In the genomic region with DNA sequence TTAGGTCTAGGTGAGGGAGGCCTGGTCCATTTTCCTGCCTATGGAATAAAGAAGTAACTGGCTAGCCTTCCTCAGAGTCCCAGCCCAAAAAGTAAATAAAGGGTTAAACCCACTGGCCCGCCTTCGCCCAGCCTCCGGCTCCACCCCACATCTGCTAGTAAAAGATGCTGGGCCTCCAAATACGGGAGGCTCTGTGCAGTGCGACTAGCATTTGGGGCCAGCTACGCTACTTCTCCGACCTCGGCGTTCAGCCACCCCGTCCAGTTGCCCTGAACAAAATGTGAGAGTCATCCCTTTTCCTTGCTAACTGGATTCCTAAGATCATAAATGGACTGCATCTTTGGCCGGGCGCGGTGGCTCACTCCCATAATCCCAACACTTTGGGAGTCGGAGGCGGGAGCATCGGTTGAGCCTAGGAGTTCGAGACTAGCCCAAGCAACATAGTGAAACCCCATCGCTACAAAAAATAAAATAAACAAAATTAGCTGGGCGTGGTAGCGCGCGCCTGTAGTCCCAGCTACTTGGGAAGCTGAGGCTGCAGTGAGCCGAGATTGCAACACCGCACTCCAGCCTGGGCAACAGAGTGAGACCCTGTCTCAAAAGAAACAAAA, we compare ENCODE assay signal across 9 cellular contexts. TPM values are rescaled to one million over a fixed set of nuclear protein-coding genes. Genes with fewer than 3 reads are reported as not detected.
DNase-seq lines count a peak whose midpoint lies in the region; TF ChIP-seq lines count a peak whose summit lies in the region.
"Had no signal": no experiment of that assay in that cellular context is flagged by ENCODE, and none has a peak within 500 bp of the region (broad histone marks: within the 10 kb centered on the region; RNA-seq: fewer than 3 reads in every experiment).

No MANE protein-coding gene starts in this region.

- DNase-seq in BE2C (peak; percentile 72), Karpas-422 (peak; percentile 90), T-helper 9 cell (peak; percentile 36), mammary epithelial cell (no peak), smooth muscle cell (lab: John Stamatoyannopoulos, UW; ENCODE audit: unreplicated experiment) (peak; percentile 27), NCI-H2029 treated with DMSO at 0.1 percent for 48 hours (lab: John Stamatoyannopoulos, UW) (no peak), cortex of kidney (lab: John Stamatoyannopoulos, UW) (no peak)

- intact Hi-C loops in mammary epithelial cell (cut with micrococcal nuclease): no loop called here

- H3K9ac ChIP-seq in Karpas-422 (ENCODE audit: low read length) (no peak overlapping the region), mammary epithelial cell (ENCODE audit: insufficient read depth, low read length) (no peak overlapping the region), smooth muscle cell (ENCODE audit: low read depth) (no peak overlapping the region)

- BruUV-seq in mammary epithelial cell (replicated peaks; lab: Mats Ljungman, UMichigan): TSS peak; percentile 29

- TF ChIP-seq CTCF in BE2C (IDR thresholded peaks at IDR 0.05; ENCODE audit: low read depth, low read length) (no peak), mammary epithelial cell (conservative IDR thresholded peaks at IDR 0.05 in 1 of 2, IDR thresholded peaks at IDR 0.05 in 1 of 2; ENCODE audit: extremely low read depth in 1 of 2, insufficient read depth in 1 of 2, low read depth in 1 of 2, low read length in 2 of 2) (no peak), smooth muscle cell (IDR thresholded peaks at IDR 0.05; ENCODE audit: borderline replicate concordance, insufficient read depth, poor library complexity, severe bottlenecking) (no peak)

- H3K79me2 ChIP-seq in Karpas-422 (ENCODE audit: low read length) (no peaks in the 10 kb centered on the region), mammary epithelial cell (ENCODE audit: insufficient read depth, low read length) (no peaks in the 10 kb centered on the region), smooth muscle cell (ENCODE audit: low read depth) (no peaks in the 10 kb centered on the region)

- H3K4me2 ChIP-seq in Karpas-422 (ENCODE audit: low read depth, low read length, poor library complexity, severe bottlenecking) (peak overlapping the region; percentile 68), mammary epithelial cell (ENCODE audit: insufficient read depth, low read depth, low read length) (peak overlapping the region; percentile 25), smooth muscle cell (peak overlapping the region; percentile 99)

- dilution Hi-C loops in mammary epithelial cell (cut with HindIII; ENCODE audit: low sequenced_read_pairs): no loop called here

- no peaks in the 10 kb centered on the region for H3F3A ChIP-seq in smooth muscle cell (ENCODE audit: low read depth)

- CTCF ChIA-PET in mammary epithelial cell (lab: Charles Lee; ENCODE audit: low non-redundant PET): no interaction called here

- H3K27ac ChIP-seq in Karpas-422 (ENCODE audit: low read length): no peak overlapping the region
- H3K27ac ChIP-seq in mammary epithelial cell (ENCODE audit: insufficient read depth, low read depth, low read length): no peak overlapping the region
- H3K27ac ChIP-seq in smooth muscle cell (ENCODE audit: low read depth): peak overlapping the region; percentile 78

- H3K36me3 ChIP-seq in BE2C (no peaks in the 10 kb centered on the region), Karpas-422 (ENCODE audit: insufficient read depth, low read length) (no peaks in the 10 kb centered on the region), mammary epithelial cell (ENCODE audit: insufficient read depth, low read length) (no peaks in the 10 kb centered on the region), smooth muscle cell (ENCODE audit: low read depth) (no peaks in the 10 kb centered on the region)

- H4K20me1 ChIP-seq in Karpas-422 (ENCODE audit: insufficient read depth, low read depth, low read length) (0 out of 2 replicates have a peak, but pooled peaks cover 4% of the 10 kb centered on the region), mammary epithelial cell (ENCODE audit: insufficient read depth, low read length) (no peaks in the 10 kb centered on the region), smooth muscle cell (ENCODE audit: low read depth) (peaks cover 13% of the 10 kb centered on the region)

- in situ Hi-C loops in mammary epithelial cell (cut with MboI; ENCODE audit: low sequenced_read_pairs in 2 of 2): no loop called here

- no peak overlapping the region for H2AFZ ChIP-seq in Karpas-422 (ENCODE audit: low read length)
- H2AFZ ChIP-seq in mammary epithelial cell (ENCODE audit: low read depth, low read length): peak overlapping the region; percentile 31
- H2AFZ ChIP-seq in smooth muscle cell (ENCODE audit: low read depth): peak overlapping the region; percentile 98

- 36% methylated on average over 18 of the region's 24 CpGs for WGBS in mammary epithelial cell (ENCODE audit: low coverage, missing lambda C conversion rate)
- 10% methylated on average over 24 of the region's 24 CpGs for WGBS in smooth muscle cell (ENCODE audit: low lambda C conversion rate)

- no peaks in the 10 kb centered on the region for H3K9me2 ChIP-seq in Karpas-422 (replicated peaks; ENCODE audit: insufficient read depth, low read length)

- H3K4me1 ChIP-seq in BE2C: peaks cover 7% of the 10 kb centered on the region
- peaks cover 15% of the 10 kb centered on the region for H3K4me1 ChIP-seq in Karpas-422 (ENCODE audit: low read length)
- H3K4me1 ChIP-seq in mammary epithelial cell (ENCODE audit: insufficient read depth, low read length): peaks cover 19% of the 10 kb centered on the region
- H3K4me1 ChIP-seq in smooth muscle cell (ENCODE audit: low read depth): peaks cover 23% of the 10 kb centered on the region

- H3K27me3 ChIP-seq in BE2C (peaks cover 12% of the 10 kb centered on the region), Karpas-422 (ENCODE audit: low read length) (no peaks in the 10 kb centered on the region), mammary epithelial cell (ENCODE audit: insufficient read depth, low read length) (peaks cover 32% of the 10 kb centered on the region), smooth muscle cell (ENCODE audit: low read depth) (peaks cover 10% of the 10 kb centered on the region)

- peak overlapping the region; percentile 69 for H3K4me3 ChIP-seq in BE2C (ENCODE audit: low read depth, low read length)
- no peak overlapping the region for H3K4me3 ChIP-seq in Karpas-422 (ENCODE audit: low read length)
- no peak overlapping the region for H3K4me3 ChIP-seq in mammary epithelial cell (replicated peaks in 1 of 3; ENCODE audit: insufficient read depth in 1 of 3, low read depth in 2 of 3, low read length in 3 of 3)
- peak overlapping the region; percentile 75 for H3K4me3 ChIP-seq in iPS-18c (ENCODE audit: insufficient read depth, low read depth, low read length)
- H3K4me3 ChIP-seq in smooth muscle cell: peak overlapping the region; percentile 94

- H3K9me3 ChIP-seq in BE2C (no peaks in the 10 kb centered on the region), Karpas-422 (ENCODE audit: low read length) (no peaks in the 10 kb centered on the region), mammary epithelial cell (replicated peaks; ENCODE audit: insufficient read depth, low read length) (no peaks in the 10 kb centered on the region), iPS-18c (ENCODE audit: control insufficient read depth, insufficient read depth, low read length) (peaks cover 2% of the 10 kb centered on the region), smooth muscle cell (replicated peaks; ENCODE audit: low read depth) (no peaks in the 10 kb centered on the region)

RNA-seq across cellular contexts. Expression of a gene that starts 0.9 kb away (rescaled TPM):
- 6.1 TPM for polyA plus RNA-seq in BE2C (2012; ENCODE audit: insufficient read depth, insufficient read length, low read depth)
- total RNA-seq in Karpas-422 (2014; rRNA removed; shearing (Covaris generic); ENCODE audit: low replicate concordance): not detected in 2 replicates
- total RNA-seq in mammary epithelial cell (1 to 10 TPM in 1 of 2 donors, under 1 TPM in 1; 0.85 to 1.8 TPM), smooth muscle cell (19.4 and 24.4 TPM in 2 replicates)
- polyA plus RNA-seq in mammary epithelial cell (0.75 TPM), smooth muscle cell (11.5 and 15.4 TPM in 2 replicates)
- 3.0 TPM for polyA minus RNA-seq in mammary epithelial cell

RNA-seq across cellular contexts. Expression of a gene that starts 34.1 kb away (rescaled TPM):
- polyA plus RNA-seq in BE2C (2012; ENCODE audit: insufficient read depth, insufficient read length, low read depth): not detected
- not detected in 2 replicates for total RNA-seq in Karpas-422 (2014; rRNA removed; shearing (Covaris generic); ENCODE audit: low replicate concordance)
- total RNA-seq in mammary epithelial cell (not detected), smooth muscle cell (not detected in 2 replicates)
- polyA plus RNA-seq in mammary epithelial cell (not detected), smooth muscle cell (not detected in 2 replicates)
- polyA minus RNA-seq in mammary epithelial cell: not detected
- total RNA-seq: renal cortical epithelial cell had no signal

RNA-seq across cellular contexts. Expression of a gene that starts 45.5 kb away (rescaled TPM):
- 4.2 TPM for polyA plus RNA-seq in BE2C (2012; ENCODE audit: insufficient read depth, insufficient read length, low read depth)
- 0.51 TPM in 1 of 2 replicates, not detected in the other for total RNA-seq in Karpas-422 (2014; rRNA removed; shearing (Covaris generic); ENCODE audit: low replicate concordance)
- total RNA-seq in mammary epithelial cell (not detected), smooth muscle cell (not detected in 2 replicates)
- polyA plus RNA-seq in mammary epithelial cell (not detected), smooth muscle cell (0.33 TPM in 1 of 2 replicates, not detected in the other)
- not detected for polyA minus RNA-seq in mammary epithelial cell
- total RNA-seq: renal cortical epithelial cell had no signal

Comparison
In these comparisons a context has a peak if more than half of its experiments do, and no peak if none do; other contexts are left out.
1. DNase-seq: peak in BE2C (single experiment), Karpas-422 (single experiment), T-helper 9 cell (single experiment) and smooth muscle cell (single experiment); none in mammary epithelial cell (single experiment), NCI-H2029 treated with DMSO at 0.1 percent for 48 hours (single experiment) and cortex of kidney (single experiment).
2. H3K4me3 ChIP-seq: peak in BE2C (single experiment), iPS-18c (single experiment) and smooth muscle cell (single experiment); none in Karpas-422 (single experiment) and mammary epithelial cell (0 of 3).
3. H3K4me2 ChIP-seq: peak in every context shown above with its lines; median percentile 99 in smooth muscle cell; 68 in Karpas-422; 25 in mammary epithelial cell.